ENCODE assay signal across 1 cellular context in genomic region chr11:9711454-9712307, GRCh38.
TF ChIP-seq lines count a peak whose summit lies in the region.

No MANE protein-coding gene starts in this region.

TF ChIP-seq in H1, 55 proteins besides CTCF, POLR2A, EP300 and RAD21:
- 0 out of 2 replicates have a peak, but pooled peaks have one; percentile 4 for TF ChIP-seq USF2 (IDR thresholded peaks at IDR 0.05; ENCODE audit: low read length)
- TF ChIP-seq CEBPB (IDR thresholded peaks at IDR 0.05; ENCODE audit: low read depth, low read length) = no peak
